ENCODE assay signal across 17 cellular contexts in genomic region chr3:105347625-105348302, GRCh38. TPM values are rescaled to one million over a fixed set of nuclear protein-coding genes. Genes with fewer than 3 reads are reported as not detected.
DNase-seq lines count a peak whose midpoint lies in the region; ATAC-seq and TF ChIP-seq lines count a peak whose summit lies in the region.
"Had no signal": no experiment of that assay in that cellular context is flagged by ENCODE, and none has a peak within 500 bp of the region (broad histone marks: within the 10 kb centered on the region; RNA-seq: fewer than 3 reads in every experiment).

No MANE protein-coding gene starts in this region.

- intact Hi-C loops in lower leg skin (cut with DNase I; ENCODE audit: low total_unique reads) (no loop called here), adrenal gland (cut with DNase I) (no loop called here)

- no peaks in the 10 kb centered on the region for H3K36me3 ChIP-seq in adrenal gland (replicated peaks in 1 of 2)

- H3K9me3 ChIP-seq in adrenal gland (replicated peaks in 1 of 3) = no peaks in the 10 kb centered on the region

- no peak for TF ChIP-seq CTCF in lower leg skin (IDR thresholded peaks at IDR 0.05)
- no peak for TF ChIP-seq CTCF in adrenal gland (IDR thresholded peaks at IDR 0.05)

- DNase-seq in inferior parietal cortex (ENCODE audit: extremely low spot score) = no peak
- no peak for DNase-seq in Ammon's horn (ENCODE audit: low spot score)
- DNase-seq in lower leg skin (ENCODE audit: low spot score in 2 of 2) = no peak
- no peak for DNase-seq in adrenal gland
- DNase-seq: activated CD4-positive, alpha-beta T cell treated with anti-CD3 and anti-CD28 coated beads for 4 hours; activated T-cell treated with anti-CD3 and anti-CD28 coated beads, Interleukin-2, amount 50 U/mL, for 4 hours; Calu3; glutamatergic neuron; NCI-H1694 treated with DMSO at 0.1 percent for 48 hours; NCI-H524 treated with DMSO at 0.1 percent for 48 hours; stimulated activated CD8-positive, alpha-beta memory T cell treated with anti-CD3 and anti-CD28 coated beads, Interleukin-4, amount 100 ng/mL, for 48 hours had no signal

- WGBS in lower leg skin, 2 donors = 92 to 98% methylated on average over 3 of the region's 3 CpGs
- 91 to 98% (median 93%) methylated on average over 3 of the region's 3 CpGs for WGBS in adrenal gland, 4 donors

- H3K27ac ChIP-seq in adrenal gland = no peak overlapping the region

- no peaks in the 10 kb centered on the region for H3K4me1 ChIP-seq in adrenal gland (replicated peaks in 1 of 2)

- no peaks in the 10 kb centered on the region for H3K27me3 ChIP-seq in adrenal gland

- ATAC-seq in GM18511 (IDR thresholded peaks at IDR 0.05; ENCODE audit: unreplicated experiment) (peak; percentile 81), GM21381 (IDR thresholded peaks at IDR 0.05; ENCODE audit: unreplicated experiment) (peak; percentile 75), HG02870 (IDR thresholded peaks at IDR 0.05; ENCODE audit: unreplicated experiment) (peak; percentile 93), HG03469 (IDR thresholded peaks at IDR 0.05; ENCODE audit: unreplicated experiment) (peak; percentile 81)
- ATAC-seq: activated T-cell treated with anti-CD3 and anti-CD28 coated beads, Interleukin-2, amount 50 U/mL, for 4 hours; K562; Panc1 had no signal

- H3K4me3 ChIP-seq in lower leg skin (ENCODE audit: low read depth, poor library complexity, severe bottlenecking) (no peak overlapping the region), adrenal gland (no peak overlapping the region)
- H3K4me3 ChIP-seq: K562 had no signal

- no peak for TF ChIP-seq POLR2A in lower leg skin (IDR thresholded peaks at IDR 0.05)
- no peak for TF ChIP-seq POLR2A in adrenal gland (IDR thresholded peaks at IDR 0.05)

RNA-seq across cellular contexts. Expression of gene ALCAM, which starts 18.9 kb away (rescaled TPM):
- total RNA-seq in lower leg skin (10 to 100 TPM; 21.2 to 58.0 (median 31.1) TPM), adrenal gland (10 to 100 TPM; 11.3 to 40.3 (median 23.9) TPM)
- 10 to 100 TPM in 2 of 3 donors, 1 to 10 TPM in 1; 9.1 to 40.9 (median 17.5) TPM for polyA plus RNA-seq in adrenal gland
